15 cellular contexts compared by ENCODE assay signal in genomic region chr17:3943240-3943891, GRCh38. TPM values are rescaled to one million over a fixed set of nuclear protein-coding genes. Genes with fewer than 3 reads are reported as not detected.
DNase-seq lines count a peak whose midpoint lies in the region; ATAC-seq and TF ChIP-seq lines count a peak whose summit lies in the region.
"Had no signal": no experiment of that assay in that cellular context is flagged by ENCODE, and none has a peak within 500 bp of the region (broad histone marks: within the 10 kb centered on the region; RNA-seq: fewer than 3 reads in every experiment).

No MANE protein-coding gene starts in this region.

- no peak for DNase-seq in activated naive CD4-positive, alpha-beta T cell treated with anti-CD3 and anti-CD28 coated beads, Interleukin-2, amount 50 U/mL, for 72 hours (ENCODE audit: low spot score in 2 of 2)
- DNase-seq in activated naive CD4-positive, alpha-beta T cell treated with anti-CD3 and anti-CD28 coated beads, Interleukin-2, amount 10 ng/mL, durations not matched to agents 7 days and 5 days = no peak
- DNase-seq in SJCRH30 = peak in 1 of 2 experiments; percentile 31
- no peak for DNase-seq in memory B cell (ENCODE audit: low spot score in 2 of 2)
- DNase-seq in stimulated activated effector memory CD8-positive, alpha-beta T cell treated with anti-CD3 and anti-CD28 coated beads, Interleukin-12 subunit alpha, Interleukin-12 subunit beta, amount 100 ng/mL, for 72 hours (ENCODE audit: low spot score in 2 of 2) = no peak
- no peak for DNase-seq in mesothelial cell of epicardium (ENCODE audit: low spot score in 2 of 2, unreplicated experiment in 2 of 2)
- no peak for DNase-seq in natural killer cell treated with Interleukin-12 subunit alpha and Interleukin-12 subunit beta and Interleukin-15 and Interleukin-18, amount 100 ng/mL, for 72 hours (ENCODE audit: low spot score)
- DNase-seq in NOMO-1 treated with DMSO at 0.1 percent for 48 hours (lab: John Stamatoyannopoulos, UW; ENCODE audit: unreplicated experiment) = no peak
- DNase-seq: C1 segment of cervical spinal cord, NCI-H1105, NCI-H1694, NCI-H226, NCI-H526, RPMI8226, SIG-M5 had no signal

- CTCF ChIA-PET in activated naive CD4-positive, alpha-beta T cell treated with anti-CD3 and anti-CD28 coated beads, Interleukin-2, amount 10 ng/mL, durations not matched to agents 7 days and 5 days (lab: Charles Lee) = no interaction called here

- H3K9me3 ChIP-seq in SJCRH30 (replicated peaks) = no peaks in the 10 kb centered on the region

- H3K27ac Mint-ChIP-seq in activated naive CD4-positive, alpha-beta T cell treated with anti-CD3 and anti-CD28 coated beads, Interleukin-2, amount 50 U/mL, for 72 hours = peak overlapping the region; percentile 38 to 85
- H3K27ac Mint-ChIP-seq in activated naive CD4-positive, alpha-beta T cell treated with anti-CD3 and anti-CD28 coated beads, Interleukin-2, amount 10 ng/mL, durations not matched to agents 7 days and 5 days = no peak overlapping the region
- H3K27ac Mint-ChIP-seq in memory B cell (peak overlapping the region; percentile 53), mesothelial cell of epicardium (no peak overlapping the region)
- H3K27ac Mint-ChIP-seq in stimulated activated effector memory CD8-positive, alpha-beta T cell treated with anti-CD3 and anti-CD28 coated beads, Interleukin-12 subunit alpha, Interleukin-12 subunit beta, amount 100 ng/mL, for 72 hours = peak overlapping the region; percentile 94
- no peak overlapping the region for H3K27ac Mint-ChIP-seq in natural killer cell treated with Interleukin-12 subunit alpha and Interleukin-12 subunit beta and Interleukin-15 and Interleukin-18, amount 100 ng/mL, for 72 hours

- peak overlapping the region; percentile 48 for H3K27ac ChIP-seq in SJCRH30

- peak overlapping the region; percentile 42 for H3K4me3 ChIP-seq in SJCRH30

- H3K36me3 Mint-ChIP-seq in activated naive CD4-positive, alpha-beta T cell treated with anti-CD3 and anti-CD28 coated beads, Interleukin-2, amount 50 U/mL, for 72 hours = peaks cover 15% of the 10 kb centered on the region in 2 donors
- H3K36me3 Mint-ChIP-seq in activated naive CD4-positive, alpha-beta T cell treated with anti-CD3 and anti-CD28 coated beads, Interleukin-2, amount 10 ng/mL, durations not matched to agents 7 days and 5 days = peaks cover 63% of the 10 kb centered on the region
- H3K36me3 Mint-ChIP-seq in memory B cell = peaks cover 33% of the 10 kb centered on the region
- H3K36me3 Mint-ChIP-seq in stimulated activated effector memory CD8-positive, alpha-beta T cell treated with anti-CD3 and anti-CD28 coated beads, Interleukin-12 subunit alpha, Interleukin-12 subunit beta, amount 100 ng/mL, for 72 hours = peaks cover 86% of the 10 kb centered on the region
- no peaks in the 10 kb centered on the region for H3K36me3 Mint-ChIP-seq in mesothelial cell of epicardium
- H3K36me3 Mint-ChIP-seq in natural killer cell treated with Interleukin-12 subunit alpha and Interleukin-12 subunit beta and Interleukin-15 and Interleukin-18, amount 100 ng/mL, for 72 hours = peaks cover 11% of the 10 kb centered on the region

- H3K4me3 Mint-ChIP-seq in activated naive CD4-positive, alpha-beta T cell treated with anti-CD3 and anti-CD28 coated beads, Interleukin-2, amount 10 ng/mL, durations not matched to agents 7 days and 5 days = no peak overlapping the region
- H3K4me3 Mint-ChIP-seq in memory B cell (no peak overlapping the region), mesothelial cell of epicardium (no peak overlapping the region)
- no peak overlapping the region for H3K4me3 Mint-ChIP-seq in stimulated activated effector memory CD8-positive, alpha-beta T cell treated with anti-CD3 and anti-CD28 coated beads, Interleukin-12 subunit alpha, Interleukin-12 subunit beta, amount 100 ng/mL, for 72 hours
- H3K4me3 Mint-ChIP-seq in natural killer cell treated with Interleukin-12 subunit alpha and Interleukin-12 subunit beta and Interleukin-15 and Interleukin-18, amount 100 ng/mL, for 72 hours = no peak overlapping the region

- no peaks in the 10 kb centered on the region for H3K4me1 Mint-ChIP-seq in activated naive CD4-positive, alpha-beta T cell treated with anti-CD3 and anti-CD28 coated beads, Interleukin-2, amount 10 ng/mL, durations not matched to agents 7 days and 5 days
- H3K4me1 Mint-ChIP-seq in memory B cell (peaks cover 6% of the 10 kb centered on the region), mesothelial cell of epicardium (peaks cover 11% of the 10 kb centered on the region)
- peaks cover 14% of the 10 kb centered on the region for H3K4me1 Mint-ChIP-seq in stimulated activated effector memory CD8-positive, alpha-beta T cell treated with anti-CD3 and anti-CD28 coated beads, Interleukin-12 subunit alpha, Interleukin-12 subunit beta, amount 100 ng/mL, for 72 hours
- peaks cover 0 to 9% of the 10 kb centered on the region in 2 donors for H3K4me1 Mint-ChIP-seq in natural killer cell treated with Interleukin-12 subunit alpha and Interleukin-12 subunit beta and Interleukin-15 and Interleukin-18, amount 100 ng/mL, for 72 hours (ENCODE audit: low read depth in 2 of 2)

- no peaks in the 10 kb centered on the region for H3K36me3 ChIP-seq in SJCRH30

- H3K27me3 Mint-ChIP-seq in activated naive CD4-positive, alpha-beta T cell treated with anti-CD3 and anti-CD28 coated beads, Interleukin-2, amount 10 ng/mL, durations not matched to agents 7 days and 5 days = no peaks in the 10 kb centered on the region
- H3K27me3 Mint-ChIP-seq in memory B cell = no peaks in the 10 kb centered on the region
- H3K27me3 Mint-ChIP-seq in mesothelial cell of epicardium (ENCODE audit: low read depth) = peaks cover 4% of the 10 kb centered on the region
- no peaks in the 10 kb centered on the region for H3K27me3 Mint-ChIP-seq in natural killer cell treated with Interleukin-12 subunit alpha and Interleukin-12 subunit beta and Interleukin-15 and Interleukin-18, amount 100 ng/mL, for 72 hours

- peaks cover 8% of the 10 kb centered on the region for H3K4me1 ChIP-seq in SJCRH30

- H3K27me3 ChIP-seq in SJCRH30 = no peaks in the 10 kb centered on the region

- no peak for ATAC-seq in activated naive CD4-positive, alpha-beta T cell treated with anti-CD3 and anti-CD28 coated beads, Interleukin-2, amount 50 U/mL, for 72 hours
- no peak for ATAC-seq in memory B cell (ENCODE audit: low read depth)
- no peak for ATAC-seq in stimulated activated effector memory CD8-positive, alpha-beta T cell treated with anti-CD3 and anti-CD28 coated beads, Interleukin-12 subunit alpha, Interleukin-12 subunit beta, amount 100 ng/mL, for 72 hours
- no peak for ATAC-seq in natural killer cell treated with Interleukin-12 subunit alpha and Interleukin-12 subunit beta and Interleukin-15 and Interleukin-18, amount 100 ng/mL, for 72 hours

- TF ChIP-seq CTCF in mesothelial cell of epicardium (IDR thresholded peaks at IDR 0.05; ENCODE audit: unreplicated experiment) = no peak

- no peaks in the 10 kb centered on the region for H3K9me3 Mint-ChIP-seq in activated naive CD4-positive, alpha-beta T cell treated with anti-CD3 and anti-CD28 coated beads, Interleukin-2, amount 50 U/mL, for 72 hours
- peaks cover 3% of the 10 kb centered on the region for H3K9me3 Mint-ChIP-seq in activated naive CD4-positive, alpha-beta T cell treated with anti-CD3 and anti-CD28 coated beads, Interleukin-2, amount 10 ng/mL, durations not matched to agents 7 days and 5 days
- no peaks in the 10 kb centered on the region for H3K9me3 Mint-ChIP-seq in memory B cell
- H3K9me3 Mint-ChIP-seq in stimulated activated effector memory CD8-positive, alpha-beta T cell treated with anti-CD3 and anti-CD28 coated beads, Interleukin-12 subunit alpha, Interleukin-12 subunit beta, amount 100 ng/mL, for 72 hours = no peaks in the 10 kb centered on the region
- no peaks in the 10 kb centered on the region for H3K9me3 Mint-ChIP-seq in mesothelial cell of epicardium
- no peaks in the 10 kb centered on the region for H3K9me3 Mint-ChIP-seq in natural killer cell treated with Interleukin-12 subunit alpha and Interleukin-12 subunit beta and Interleukin-15 and Interleukin-18, amount 100 ng/mL, for 72 hours

RNA-seq across cellular contexts. Expression of gene ATP2A3, which starts 20.9 kb away (rescaled TPM):
- total RNA-seq in activated naive CD4-positive, alpha-beta T cell treated with anti-CD3 and anti-CD28 coated beads, Interleukin-2, amount 50 U/mL, for 72 hours = 100 to 1,000 TPM in 1 of 2 donors, 10 to 100 TPM in 1; 83.0 to 110 TPM
- 1.9 and 2.0 TPM in 2 replicates for total RNA-seq in SJCRH30 (2014; rRNA removed; shearing (Covaris generic))
- 4.1 to 4.6 TPM (median 4.1 TPM) in 3 replicates for total RNA-seq in mesothelial cell of epicardium
- total RNA-seq in natural killer cell treated with Interleukin-12 subunit alpha and Interleukin-12 subunit beta and Interleukin-15 and Interleukin-18, amount 100 ng/mL, for 72 hours = 100 to 1,000 TPM; 125 to 234 TPM

RNA-seq across cellular contexts. Expression of gene P2RX1, which starts 27.1 kb away (rescaled TPM):
- total RNA-seq in activated naive CD4-positive, alpha-beta T cell treated with anti-CD3 and anti-CD28 coated beads, Interleukin-2, amount 50 U/mL, for 72 hours = 1 to 10 TPM in 1 of 2 donors, under 1 TPM in 1; 0.14 to 1.5 TPM
- 0.06 TPM in 1 of 2 replicates, not detected in the other for total RNA-seq in SJCRH30 (2014; rRNA removed; shearing (Covaris generic))
- total RNA-seq in mesothelial cell of epicardium = 0.16 to 0.22 TPM (median 0.18 TPM) in 3 replicates
- total RNA-seq in natural killer cell treated with Interleukin-12 subunit alpha and Interleukin-12 subunit beta and Interleukin-15 and Interleukin-18, amount 100 ng/mL, for 72 hours = 1 to 10 TPM; 3.9 TPM

RNA-seq across cellular contexts. Expression of gene CAMKK1, which starts 50.5 kb away (rescaled TPM):
- 1 to 10 TPM; 3.8 to 6.9 TPM for total RNA-seq in activated naive CD4-positive, alpha-beta T cell treated with anti-CD3 and anti-CD28 coated beads, Interleukin-2, amount 50 U/mL, for 72 hours
- 3.4 TPM in 2 replicates for total RNA-seq in SJCRH30 (2014; rRNA removed; shearing (Covaris generic))
- 3.8 to 4.3 TPM (median 4.3 TPM) in 3 replicates for total RNA-seq in mesothelial cell of epicardium
- 1 to 10 TPM; 1.5 to 3.3 TPM for total RNA-seq in natural killer cell treated with Interleukin-12 subunit alpha and Interleukin-12 subunit beta and Interleukin-15 and Interleukin-18, amount 100 ng/mL, for 72 hours

Comparison
In these comparisons a context has a peak if more than half of its experiments do, and no peak if none do; other contexts are left out.
1. H3K27ac Mint-ChIP-seq: peak in activated naive CD4-positive, alpha-beta T cell treated with anti-CD3 and anti-CD28 coated beads, Interleukin-2, amount 50 U/mL, for 72 hours (2 of 2), memory B cell (single experiment) and stimulated activated effector memory CD8-positive, alpha-beta T cell treated with anti-CD3 and anti-CD28 coated beads, Interleukin-12 subunit alpha, Interleukin-12 subunit beta, amount 100 ng/mL, for 72 hours (single experiment); none in activated naive CD4-positive, alpha-beta T cell treated with anti-CD3 and anti-CD28 coated beads, Interleukin-2, amount 10 ng/mL, durations not matched to agents 7 days and 5 days (single experiment), mesothelial cell of epicardium (single experiment) and natural killer cell treated with Interleukin-12 subunit alpha and Interleukin-12 subunit beta and Interleukin-15 and Interleukin-18, amount 100 ng/mL, for 72 hours (0 of 2).
2. RNA of gene ATP2A3, which starts 20.9 kb away (total RNA-seq): 125 to 234 TPM in natural killer cell treated with Interleukin-12 subunit alpha and Interleukin-12 subunit beta and Interleukin-15 and Interleukin-18, amount 100 ng/mL, for 72 hours and 83.0 to 110 TPM in activated naive CD4-positive, alpha-beta T cell treated with anti-CD3 and anti-CD28 coated beads, Interleukin-2, amount 50 U/mL, for 72 hours; 4.1 to 4.6 TPM in mesothelial cell of epicardium and 1.9 to 2.0 TPM in SJCRH30; every median in the first group is over 10 times any median in the second.